ENCODE assay signal across 8 cellular contexts in genomic region chrX:19883878-19884277, GRCh38. TPM values are rescaled to one million over a fixed set of nuclear protein-coding genes. Genes with fewer than 3 reads are reported as not detected.
A peak's percentile ranks its signal among the peaks of the same experiment; 100 is the strongest.
DNase-seq lines count a peak whose midpoint lies in the region; ATAC-seq and TF ChIP-seq lines count a peak whose summit lies in the region.
"Had no signal": no experiment of that assay in that cellular context is flagged by ENCODE, and none has a peak within 500 bp of the region (broad histone marks: within the 10 kb centered on the region; RNA-seq: fewer than 3 reads in every experiment).

No MANE protein-coding gene starts in this region.

- peak overlapping the region; percentile 89 for H3K4me3 ChIP-seq in NB4 (ENCODE audit: low read depth, low read length)
- H3K4me3 ChIP-seq in psoas muscle = no peak overlapping the region
- H3K4me3 ChIP-seq in Caco-2 (ENCODE audit: low read depth, low read length) = no peak overlapping the region

- TF ChIP-seq POLR2A in NB4 (IDR thresholded peaks at IDR 0.05; ENCODE audit: extremely low read depth, insufficient read length) = no peak

- CTCF ChIA-PET in Caco-2 (lab: Charles Lee) = no interaction called here

- H3K4me1 ChIP-seq in psoas muscle (no peaks in the 10 kb centered on the region), Caco-2 (no peaks in the 10 kb centered on the region)

- POLR2A ChIA-PET in naive thymus-derived CD8-positive, alpha-beta T cell (lab: Charles Lee) = interaction anchor here (0.6 kb wide), 1 partner anchor 145 kb away, joined by 5 read pairs; no protein-coding TSS in a partner anchor
- POLR2A ChIA-PET in Caco-2 (lab: Charles Lee) = interaction anchor here (0.5 kb wide), 1 partner anchor 79 kb away, joined by 3 read pairs; no protein-coding TSS in a partner anchor

- no peaks in the 10 kb centered on the region for H3K27me3 Mint-ChIP-seq in naive thymus-derived CD8-positive, alpha-beta T cell
- H3K27me3 Mint-ChIP-seq in Caco-2 (ENCODE audit: insufficient read depth, unreplicated experiment) = no peaks in the 10 kb centered on the region

- TF ChIP-seq CTCF in NB4 (IDR thresholded peaks at IDR 0.05; ENCODE audit: low read depth, low read length) = no peak
- TF ChIP-seq CTCF in psoas muscle (IDR thresholded peaks at IDR 0.05) = no peak
- no peak for TF ChIP-seq CTCF in Caco-2 (IDR thresholded peaks at IDR 0.05; ENCODE audit: insufficient read depth in 1 of 2, low read depth in 1 of 2, low read length in 1 of 2, severe bottlenecking in 1 of 2, unreplicated experiment in 1 of 2)

- WGBS in psoas muscle, 3 donors = 88 to 93% (median 89%) methylated on average over 6 of the region's 6 CpGs

- H3K27me3 ChIP-seq in psoas muscle (ENCODE audit: insufficient read depth in 3 of 3, low read length in 2 of 3) = peaks cover 0 to 8% (median 0%) of the 10 kb centered on the region in 3 donors
- H3K27me3 ChIP-seq in Caco-2 (replicated peaks; ENCODE audit: control insufficient read depth, insufficient read depth, low read length) = no peaks in the 10 kb centered on the region

- H3K36me3 Mint-ChIP-seq in naive thymus-derived CD8-positive, alpha-beta T cell = peaks cover 0 to 2% (median 0%) of the 10 kb centered on the region in 3 donors
- H3K36me3 Mint-ChIP-seq in Caco-2 (ENCODE audit: insufficient read depth, unreplicated experiment) = peaks cover 15% of the 10 kb centered on the region

- peak overlapping the region in 7 of 10 donors; percentile 1 to 52 (median 14) for H3K4me3 Mint-ChIP-seq in naive thymus-derived CD8-positive, alpha-beta T cell
- no peak overlapping the region for H3K4me3 Mint-ChIP-seq in Caco-2 (ENCODE audit: unreplicated experiment)

- peaks cover 25 to 74% (median 62%) of the 10 kb centered on the region in 4 donors for H3K4me1 Mint-ChIP-seq in naive thymus-derived CD8-positive, alpha-beta T cell
- H3K4me1 Mint-ChIP-seq in Caco-2 (ENCODE audit: low read depth, unreplicated experiment) = peaks cover 25% of the 10 kb centered on the region

- H3K27ac ChIP-seq in psoas muscle = no peak overlapping the region

- no peaks in the 10 kb centered on the region for H3K9me3 ChIP-seq in psoas muscle
- H3K9me3 ChIP-seq in Caco-2 = no peaks in the 10 kb centered on the region

- DNase-seq in NB4 (ENCODE audit: low read depth) = no peak
- DNase-seq in naive thymus-derived CD8-positive, alpha-beta T cell = no peak
- no peak for DNase-seq in NCI-H69 (lab: John Stamatoyannopoulos, UW)
- no peak for DNase-seq in psoas muscle
- DNase-seq in Caco-2 = no peak
- DNase-seq: left ventricle myocardium superior had no signal

- H3K27ac Mint-ChIP-seq in naive thymus-derived CD8-positive, alpha-beta T cell = peak overlapping the region in 5 of 10 donors; percentile 0 to 61 (median 18)
- H3K27ac Mint-ChIP-seq in Caco-2 (ENCODE audit: unreplicated experiment) = no peak overlapping the region

- intact Hi-C loops in psoas muscle (cut with DNase I) = loop anchor here in 1 of 2 donors (10.0 kb wide), 3 partner anchors 139 to 339 kb away; no protein-coding TSS in a partner anchor
- intact Hi-C loops in Caco-2 (cut with micrococcal nuclease; ENCODE audit: unreplicated experiment) = loop anchor here (10.0 kb wide), 1 partner anchor 59 kb away; no protein-coding TSS in a partner anchor

- peak; percentile 57 for ATAC-seq in GM18520 (IDR thresholded peaks at IDR 0.05; ENCODE audit: unreplicated experiment)
- peak; percentile 35 for ATAC-seq in GM21723 (IDR thresholded peaks at IDR 0.05; ENCODE audit: unreplicated experiment)
- no peak for ATAC-seq in naive thymus-derived CD8-positive, alpha-beta T cell
- no peak for ATAC-seq in psoas muscle
- ATAC-seq: left ventricle myocardium superior had no signal

- H3K9me3 Mint-ChIP-seq in naive thymus-derived CD8-positive, alpha-beta T cell = no peaks in the 10 kb centered on the region
- H3K9me3 Mint-ChIP-seq in Caco-2 (ENCODE audit: unreplicated experiment) = no peaks in the 10 kb centered on the region

- no peaks in the 10 kb centered on the region for H3K36me3 ChIP-seq in psoas muscle (ENCODE audit: insufficient read depth in 1 of 2, low read depth in 1 of 2)
- H3K36me3 ChIP-seq in Caco-2 (ENCODE audit: control insufficient read depth, insufficient read depth, low read length) = no peaks in the 10 kb centered on the region

- BruUV-seq in Caco-2 (replicated peaks; lab: Mats Ljungman, UMichigan) = no TSS peak

RNA-seq across cellular contexts. Expression of gene SH3KBP1, which starts 3.5 kb away (rescaled TPM):
- 100 to 1,000 TPM; 102 to 104 TPM for total RNA-seq in naive thymus-derived CD8-positive, alpha-beta T cell
- 100 to 1,000 TPM; 121 to 137 (median 132) TPM for polyA plus RNA-seq in naive thymus-derived CD8-positive, alpha-beta T cell
- total RNA-seq in psoas muscle = 10 to 100 TPM in 2 of 4 donors, 1 to 10 TPM in 2; 3.7 to 11.5 (median 8.3) TPM
- polyA plus RNA-seq in psoas muscle = 1 to 10 TPM; 2.2 to 4.1 (median 3.0) TPM
- 49.1 and 61.5 TPM in 2 replicates for total RNA-seq in Caco-2 (2022)

Comparison
In these comparisons a context has a peak if more than half of its experiments do, and no peak if none do; other contexts are left out.
1. ATAC-seq: peak in GM18520 (single experiment) and GM21723 (single experiment); none in naive thymus-derived CD8-positive, alpha-beta T cell (0 of 2) and psoas muscle (0 of 4).